18 cellular contexts compared by ENCODE assay signal in the genomic region with DNA sequence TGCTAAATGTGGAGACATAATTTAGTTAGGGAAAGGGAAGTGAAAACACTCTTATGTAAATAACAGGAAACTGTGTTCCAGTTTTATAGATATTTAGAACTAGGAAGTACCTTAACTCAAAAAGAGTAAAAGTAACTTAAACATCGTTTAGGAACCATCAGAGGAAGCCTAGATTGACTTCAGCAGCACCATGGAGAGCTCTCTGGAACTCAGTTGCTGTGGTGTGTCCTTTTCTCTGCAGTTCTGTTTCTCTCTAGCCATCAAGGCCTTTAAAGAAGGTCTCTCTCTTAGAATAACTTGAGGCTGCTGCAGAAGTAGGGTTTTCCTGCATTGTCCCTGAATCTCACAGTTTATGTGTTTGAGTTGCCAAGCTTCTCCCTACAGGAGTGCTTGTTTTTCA. TPM values are rescaled to one million over a fixed set of nuclear protein-coding genes. Genes with fewer than 3 reads are reported as not detected.
DNase-seq lines count a peak whose midpoint lies in the region; ATAC-seq and TF ChIP-seq lines count a peak whose summit lies in the region.
"Had no signal": no experiment of that assay in that cellular context is flagged by ENCODE, and none has a peak within 500 bp of the region (broad histone marks: within the 10 kb centered on the region; RNA-seq: fewer than 3 reads in every experiment).

No MANE protein-coding gene starts in this region.

- no peak overlapping the region for H4K8ac ChIP-seq in neuronal stem cell (ENCODE audit: low read depth, low read length)

- no peak overlapping the region for H3K18ac ChIP-seq in neuronal stem cell (ENCODE audit: low read length)

- H3K27me3 ChIP-seq in neuronal stem cell (ENCODE audit: control insufficient read depth in 3 of 3, insufficient read depth in 3 of 3, low read depth in 1 of 3, low read length in 3 of 3) = no peaks in the 10 kb centered on the region
- H3K27me3 ChIP-seq: heart right ventricle had no signal

- no peak overlapping the region for H3K9ac ChIP-seq in neuronal stem cell (ENCODE audit: low read depth, low read length, poor library complexity)

- no peak overlapping the region for H2AFZ ChIP-seq in neuronal stem cell (ENCODE audit: low read length)

- no peak overlapping the region for H4K91ac ChIP-seq in neuronal stem cell (ENCODE audit: low read depth, low read length, poor library complexity)

- H3K4ac ChIP-seq in neuronal stem cell (ENCODE audit: low read length) = no peak overlapping the region

- H3K23ac ChIP-seq in neuronal stem cell (ENCODE audit: low read depth, low read length, poor library complexity) = no peak overlapping the region

- no peak for TF ChIP-seq CTCF in epithelial cell of esophagus (IDR thresholded peaks at IDR 0.05; ENCODE audit: insufficient read depth, low read depth, low read length, missing control alignments)

- no peak overlapping the region for H2BK12ac ChIP-seq in neuronal stem cell (ENCODE audit: low read length)

- DNase-seq in SIG-M5 treated with dmso at 0.1 percent for 504 hours (lab: John Stamatoyannopoulos, UW; ENCODE audit: unreplicated experiment) = peak; percentile 8
- no peak for DNase-seq in SIG-M5 (lab: John Stamatoyannopoulos, UW)
- DNase-seq in epithelial cell of esophagus (ENCODE audit: low read depth) = peak; percentile 56
- DNase-seq in neuronal stem cell (ENCODE audit: low spot score) = peak; percentile 11
- no peak for DNase-seq in stimulated activated naive CD4-positive, alpha-beta T cell (lab: John Stamatoyannopoulos, UW)
- DNase-seq in D341Med (ENCODE audit: low spot score) = no peak
- DNase-seq: activated gamma-delta T cell treated with Interleukin-2 at 50 U/mL for 16 hours; CD4-positive, alpha-beta T cell; HCEC 1CT; heart right ventricle; NCI-H1417; NCI-H446 treated with DMSO at 0.1 percent for 48 hours; occipital lobe; Right ventricle myocardium superior; stimulated activated CD4-positive, alpha-beta T cell treated with anti-CD3 and anti-CD28 coated beads, Interleukin-12 subunit alpha, Interleukin-12 subunit beta, amount 100 ng/mL, for 4 hours had no signal

- no peaks in the 10 kb centered on the region for H3K4me1 ChIP-seq in neuronal stem cell (ENCODE audit: control insufficient read depth in 2 of 2, insufficient read depth in 1 of 2, low read depth in 1 of 2, low read length in 2 of 2)
- H3K4me1 ChIP-seq: heart right ventricle had no signal

- H2BK120ac ChIP-seq in neuronal stem cell (ENCODE audit: low read depth, low read length) = no peak overlapping the region

- H3K14ac ChIP-seq in neuronal stem cell (ENCODE audit: low read length) = no peak overlapping the region

- WGBS in neuronal stem cell (ENCODE audit: extremely low coverage in 2 of 2, insufficient read length in 2 of 2, insufficient replicate concordance in 1 of 2), 2 donors = no CpG with 5 or more reads among the region's 1 CpG

- no peak overlapping the region for H2AK5ac ChIP-seq in neuronal stem cell (ENCODE audit: low read depth, low read length)

- H3K9me3 ChIP-seq in neuronal stem cell (replicated peaks in 1 of 2; ENCODE audit: control insufficient read depth in 2 of 2, insufficient read depth in 1 of 2, low read depth in 1 of 2, low read length in 2 of 2) = no peaks in the 10 kb centered on the region
- H3K9me3 ChIP-seq: heart right ventricle had no signal

- no peaks in the 10 kb centered on the region for H3K36me3 ChIP-seq in neuronal stem cell (replicated peaks in 1 of 2; ENCODE audit: control insufficient read depth in 2 of 2, insufficient read depth in 2 of 2, low read length in 2 of 2)
- H3K36me3 ChIP-seq: heart right ventricle had no signal

- no peak for ATAC-seq in HG03439 (IDR thresholded peaks at IDR 0.05; ENCODE audit: unreplicated experiment)
- ATAC-seq: heart right ventricle had no signal

- no peak overlapping the region for H3K4me3 ChIP-seq in epithelial cell of esophagus (ENCODE audit: low read length)
- no peak overlapping the region for H3K4me3 ChIP-seq in neuronal stem cell (ENCODE audit: low read length in 2 of 2)
- H3K4me3 ChIP-seq: heart right ventricle had no signal

- no peak overlapping the region for H2BK5ac ChIP-seq in neuronal stem cell (ENCODE audit: low read length)

- H3K4me2 ChIP-seq in neuronal stem cell (ENCODE audit: insufficient read depth, low read length, poor library complexity, severe bottlenecking) = no peak overlapping the region

- H3K27ac ChIP-seq in neuronal stem cell (replicated peaks; ENCODE audit: low read length) = no peak overlapping the region
- H3K27ac ChIP-seq: 22Rv1, heart right ventricle had no signal

- H2BK15ac ChIP-seq in neuronal stem cell (ENCODE audit: low read length) = no peak overlapping the region

- no peaks in the 10 kb centered on the region for H3K79me1 ChIP-seq in neuronal stem cell (ENCODE audit: low read depth, low read length)

TF ChIP-seq in PFSK-1, 5 proteins besides CTCF, POLR2A, EP300 and RAD21:
- TF ChIP-seq TAF1 (IDR thresholded peaks at IDR 0.05; ENCODE audit: borderline replicate concordance, insufficient read depth, low read length) = no peak
- TF ChIP-seq POLR2AphosphoS5 (IDR thresholded peaks at IDR 0.05; ENCODE audit: low read depth, low read length) = no peak
- TF ChIP-seq, protein P1, sequence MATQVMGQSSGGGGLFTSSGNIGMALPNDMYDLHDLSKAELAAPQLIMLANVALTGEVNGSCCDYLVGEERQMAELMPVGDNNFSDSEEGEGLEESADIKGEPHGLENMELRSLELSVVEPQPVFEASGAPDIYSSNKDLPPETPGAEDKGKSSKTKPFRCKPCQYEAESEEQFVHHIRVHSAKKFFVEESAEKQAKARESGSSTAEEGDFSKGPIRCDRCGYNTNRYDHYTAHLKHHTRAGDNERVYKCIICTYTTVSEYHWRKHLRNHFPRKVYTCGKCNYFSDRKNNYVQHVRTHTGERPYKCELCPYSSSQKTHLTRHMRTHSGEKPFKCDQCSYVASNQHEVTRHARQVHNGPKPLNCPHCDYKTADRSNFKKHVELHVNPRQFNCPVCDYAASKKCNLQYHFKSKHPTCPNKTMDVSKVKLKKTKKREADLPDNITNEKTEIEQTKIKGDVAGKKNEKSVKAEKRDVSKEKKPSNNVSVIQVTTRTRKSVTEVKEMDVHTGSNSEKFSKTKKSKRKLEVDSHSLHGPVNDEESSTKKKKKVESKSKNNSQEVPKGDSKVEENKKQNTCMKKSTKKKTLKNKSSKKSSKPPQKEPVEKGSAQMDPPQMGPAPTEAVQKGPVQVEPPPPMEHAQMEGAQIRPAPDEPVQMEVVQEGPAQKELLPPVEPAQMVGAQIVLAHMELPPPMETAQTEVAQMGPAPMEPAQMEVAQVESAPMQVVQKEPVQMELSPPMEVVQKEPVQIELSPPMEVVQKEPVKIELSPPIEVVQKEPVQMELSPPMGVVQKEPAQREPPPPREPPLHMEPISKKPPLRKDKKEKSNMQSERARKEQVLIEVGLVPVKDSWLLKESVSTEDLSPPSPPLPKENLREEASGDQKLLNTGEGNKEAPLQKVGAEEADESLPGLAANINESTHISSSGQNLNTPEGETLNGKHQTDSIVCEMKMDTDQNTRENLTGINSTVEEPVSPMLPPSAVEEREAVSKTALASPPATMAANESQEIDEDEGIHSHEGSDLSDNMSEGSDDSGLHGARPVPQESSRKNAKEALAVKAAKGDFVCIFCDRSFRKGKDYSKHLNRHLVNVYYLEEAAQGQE (IDR thresholded peaks at IDR 0.05; ENCODE audit: insufficient read depth in 1 of 2, low read depth in 2 of 2, low read length in 2 of 2) = peak; percentile 92 to 99
- no peak for TF ChIP-seq FOXP2 (optimal IDR thresholded peaks at IDR 0.05; ENCODE audit: borderline replicate concordance, extremely low read depth, extremely low read length, insufficient read depth)
- peak; percentile 50; the same call in 1 of the 2 replicates for TF ChIP-seq SIN3A (IDR thresholded peaks at IDR 0.05; ENCODE audit: borderline replicate concordance, insufficient read depth, low read length)

RNA-seq across cellular contexts. Expression of a gene that starts 26.9 kb away (rescaled TPM):
- polyA plus RNA-seq in PFSK-1 (2012; ENCODE audit: insufficient read length, low read depth) = 4.0 TPM
- 1.8 TPM for polyA plus RNA-seq in neuronal stem cell (2013, experiment 1 of 2)
- polyA plus RNA-seq in neuronal stem cell (2013, experiment 2 of 2) = 1.8 TPM

Comparison
In these comparisons a context has a peak if more than half of its experiments do, and no peak if none do; other contexts are left out.
1. DNase-seq: peak in SIG-M5 treated with dmso at 0.1 percent for 504 hours (single experiment), epithelial cell of esophagus (single experiment) and neuronal stem cell (single experiment); none in SIG-M5 (single experiment), stimulated activated naive CD4-positive, alpha-beta T cell (0 of 6) and D341Med (single experiment).